Comparison of ENCODE assay signal across 24 cellular contexts in genomic region chrX:132809581-132809980, GRCh38.
"Had no signal": no experiment of that assay in that cellular context is flagged by ENCODE, and none has a peak within 500 bp of the region (broad histone marks: within the 10 kb centered on the region; RNA-seq: fewer than 3 reads in every experiment).

No MANE protein-coding gene starts in this region.

- H3K27me3 ChIP-seq: body of pancreas, MG63 had no signal

- H3K27me3 Mint-ChIP-seq: T-helper 17 cell had no signal

- H3K27ac ChIP-seq: adrenal gland, body of pancreas, PC-9 had no signal

- DNase-seq: activated CD4-positive, alpha-beta T cell treated with anti-CD3 and anti-CD28 coated beads for 48 hours; activated CD4-positive, alpha-beta T cell treated with anti-CD3 and anti-CD28 coated beads, Interleukin-2, amount 50 U/mL, for 4 hours; activated CD4-positive, CD25-positive, alpha-beta regulatory T cell treated with anti-CD3 and anti-CD28 coated beads, Interleukin-2, amount 50 U/mL, for 72 hours; activated CD8-positive, alpha-beta memory T cell treated with anti-CD3 and anti-CD28 coated beads, Interleukin-2, amount 50 U/mL, for 48 hours; activated CD8-positive, alpha-beta T cell treated with anti-CD3 and anti-CD28 coated beads, Interleukin-2, amount 10 ng/mL, durations not matched to agents 7 days and 5 days; activated naive CD4-positive, alpha-beta T cell treated with anti-CD3 and anti-CD28 coated beads, Interleukin-2, amount 50 U/mL, for 16 hours; activated naive CD8-positive, alpha-beta T cell treated with anti-CD3 and anti-CD28 coated beads, Interleukin-2, amount 10 ng/mL, durations not matched to agents 7 days and 5 days; activated T-cell treated with anti-CD3 and anti-CD28 coated beads, Interleukin-2, amount 50 U/mL, for 1 hour; adrenal gland; anterior cingulate cortex; body of pancreas; MG63; MV-4-11; NCI-H1092 treated with DMSO at 0.1 percent for 48 hours; NCI-H1417 treated with DMSO at 0.1 percent for 48 hours; NCI-H1694; NCI-H2029; NCI-H446; NCI-H524; PC-9; SIG-M5; T-helper 17 cell; T-helper 9 cell had no signal

- H3K4me1 Mint-ChIP-seq: activated naive CD8-positive, alpha-beta T cell treated with anti-CD3 and anti-CD28 coated beads, Interleukin-2, amount 10 ng/mL, durations not matched to agents 7 days and 5 days; T-helper 17 cell; WTC11 had no signal

- H3K36me3 ChIP-seq: adrenal gland, MG63 had no signal

- H3K36me3 Mint-ChIP-seq: activated naive CD8-positive, alpha-beta T cell treated with anti-CD3 and anti-CD28 coated beads, Interleukin-2, amount 10 ng/mL, durations not matched to agents 7 days and 5 days; WTC11 had no signal

- ATAC-seq: activated CD8-positive, alpha-beta T cell treated with anti-CD3 and anti-CD28 coated beads, Interleukin-2, amount 10 ng/mL, durations not matched to agents 7 days and 5 days; body of pancreas; T-helper 17 cell; WTC11 had no signal

- H3K4me3 Mint-ChIP-seq: activated CD8-positive, alpha-beta T cell treated with anti-CD3 and anti-CD28 coated beads, Interleukin-2, amount 10 ng/mL, durations not matched to agents 7 days and 5 days; activated naive CD8-positive, alpha-beta T cell treated with anti-CD3 and anti-CD28 coated beads, Interleukin-2, amount 10 ng/mL, durations not matched to agents 7 days and 5 days; T-helper 17 cell; WTC11 had no signal

- H3K9me3 ChIP-seq: adrenal gland, body of pancreas, MG63 had no signal

- H3K27ac Mint-ChIP-seq: activated CD8-positive, alpha-beta T cell treated with anti-CD3 and anti-CD28 coated beads, Interleukin-2, amount 10 ng/mL, durations not matched to agents 7 days and 5 days; activated naive CD8-positive, alpha-beta T cell treated with anti-CD3 and anti-CD28 coated beads, Interleukin-2, amount 10 ng/mL, durations not matched to agents 7 days and 5 days; T-helper 17 cell; WTC11 had no signal

- H3K9me3 Mint-ChIP-seq: activated naive CD8-positive, alpha-beta T cell treated with anti-CD3 and anti-CD28 coated beads, Interleukin-2, amount 10 ng/mL, durations not matched to agents 7 days and 5 days; WTC11 had no signal

- H2AFZ ChIP-seq: PC-9 had no signal

- H3K4me3 ChIP-seq: adrenal gland, body of pancreas, MG63, PC-9 had no signal

- H3K4me1 ChIP-seq: adrenal gland, body of pancreas had no signal

- H3K4me2 ChIP-seq: PC-9 had no signal
